In genomic region chr12:108911915-108912314, GRCh38 we compare ENCODE assay signal across 17 cellular contexts. TPM values are rescaled to one million over a fixed set of nuclear protein-coding genes. Genes with fewer than 3 reads are reported as not detected.
"Had no signal": no experiment of that assay in that cellular context is flagged by ENCODE, and none has a peak within 500 bp of the region (broad histone marks: within the 10 kb centered on the region; RNA-seq: fewer than 3 reads in every experiment).

No MANE protein-coding gene starts in this region.

- H3K36me3 ChIP-seq: brain microvascular endothelial cell, neural progenitor cell, ovary, sigmoid colon, spleen had no signal

- H3K9me3 ChIP-seq: ovary, sigmoid colon, spleen had no signal

- H3K4me3 ChIP-seq: neural progenitor cell, ovary, sigmoid colon, spleen had no signal

- H3K27ac ChIP-seq: brain microvascular endothelial cell, neural progenitor cell, ovary, sigmoid colon, spleen had no signal

- ATAC-seq: stimulated activated naive CD8-positive, alpha-beta T cell treated with anti-CD3 and anti-CD28 coated beads, Interleukin-15, amount 100 ng/mL, for 72 hours had no signal

- H3K27me3 ChIP-seq: brain microvascular endothelial cell, neural progenitor cell, ovary, sigmoid colon, spleen had no signal

- DNase-seq: activated CD4-positive, CD25-positive, alpha-beta regulatory T cell treated with anti-CD3 and anti-CD28 coated beads, Interleukin-2, amount 50 U/mL, for 72 hours; activated naive CD4-positive, alpha-beta T cell treated with Interleukin-2 at 50 U/mL for 16 hours; activated T-cell treated with anti-CD3 and anti-CD28 coated beads for 4 hours; anterior cingulate cortex; brain microvascular endothelial cell; cerebellar nuclear complex; dermis blood vessel endothelial cell; erythroblast; ovary; sigmoid colon; stimulated activated naive CD8-positive, alpha-beta T cell treated with anti-CD3 and anti-CD28 coated beads, Interleukin-15, amount 100 ng/mL, for 72 hours; T1000 had no signal

- H3K4me1 ChIP-seq: sigmoid colon had no signal

RNA-seq across cellular contexts. Expression of gene DAO, which starts 32.0 kb away (rescaled TPM):
- total RNA-seq: kidney epithelial cell, mesothelial cell of epicardium, ovary, sigmoid colon, temporal lobe had no signal
